ENCODE assay signal across 9 cellular contexts in genomic region chr15:77631790-77632551, GRCh38. TPM values are rescaled to one million over a fixed set of nuclear protein-coding genes. Genes with fewer than 3 reads are reported as not detected.
DNase-seq lines count a peak whose midpoint lies in the region; ATAC-seq and TF ChIP-seq lines count a peak whose summit lies in the region.
"Had no signal": no experiment of that assay in that cellular context is flagged by ENCODE, and none has a peak within 500 bp of the region (broad histone marks: within the 10 kb centered on the region; RNA-seq: fewer than 3 reads in every experiment).

No MANE protein-coding gene starts in this region.

- no peak for TF ChIP-seq POLR2A in suprapubic skin (IDR thresholded peaks at IDR 0.05)

- TF ChIP-seq CTCF in suprapubic skin (IDR thresholded peaks at IDR 0.05): no peak

- H3K4me3 Mint-ChIP-seq in IgD-negative memory B cell (peak overlapping the region in 3 of 4 donors; percentile 34 to 76 (median 45)), memory B cell (peak overlapping the region; percentile 44)
- H3K4me3 Mint-ChIP-seq: activated CD8-positive, alpha-beta T cell treated with anti-CD3 and anti-CD28 coated beads for 36 hours had no signal

- no peaks in the 10 kb centered on the region for H3K9me3 ChIP-seq in suprapubic skin
- H3K9me3 ChIP-seq: left lung had no signal

- DNase-seq in caudate nucleus (lab: John Stamatoyannopoulos, UW): peak in 4 of 61 donors; percentile 5 to 22 (median 17)
- DNase-seq in memory B cell (ENCODE audit: low spot score in 2 of 2): no peak
- DNase-seq in suprapubic skin (ENCODE audit: low spot score in 2 of 2): no peak
- no peak for DNase-seq in ACHN
- DNase-seq in amniotic stem cell (lab: John Stamatoyannopoulos, UW): no peak
- no peak for DNase-seq in NCI-H2196 treated with DMSO at 0.1 percent for 48 hours (lab: John Stamatoyannopoulos, UW; ENCODE audit: unreplicated experiment)
- DNase-seq: activated CD8-positive, alpha-beta T cell treated with anti-CD3 and anti-CD28 coated beads for 36 hours; left lung had no signal

- peak overlapping the region; percentile 40 for H3K27ac ChIP-seq in caudate nucleus (ENCODE audit: low read depth, low read length)
- H3K27ac ChIP-seq in suprapubic skin: no peak overlapping the region
- H3K27ac ChIP-seq: left lung had no signal

- H3K4me1 ChIP-seq in suprapubic skin: peaks cover 24% of the 10 kb centered on the region

- H3K36me3 Mint-ChIP-seq in IgD-negative memory B cell (peaks cover 2% of the 10 kb centered on the region), memory B cell (no peaks in the 10 kb centered on the region)

- peak overlapping the region; percentile 65 for H3K4me3 ChIP-seq in suprapubic skin

- 5% methylated on average over 4 of the region's 50 CpGs for WGBS in suprapubic skin

- H3K9me3 Mint-ChIP-seq in IgD-negative memory B cell (peaks cover 0 to 2% (median 0%) of the 10 kb centered on the region in 3 donors), memory B cell (no peaks in the 10 kb centered on the region)
- H3K9me3 Mint-ChIP-seq: activated CD8-positive, alpha-beta T cell treated with anti-CD3 and anti-CD28 coated beads for 36 hours had no signal

- peaks cover 61% of the 10 kb centered on the region for H3K27me3 ChIP-seq in suprapubic skin

- no peak for ATAC-seq in memory B cell (ENCODE audit: low read depth)
- ATAC-seq: activated CD8-positive, alpha-beta T cell treated with anti-CD3 and anti-CD28 coated beads for 36 hours had no signal

- in situ Hi-C loops in ACHN (cut with HindIII; ENCODE audit: low pct_ligation_motif_present, low pct_unique_long_range_greater_than_20kb, low sequenced_read_pairs): no loop called here

- H3K4me1 Mint-ChIP-seq in IgD-negative memory B cell (peaks cover 6 to 10% (median 9%) of the 10 kb centered on the region in 3 donors), memory B cell (peaks cover 8% of the 10 kb centered on the region)

- no peak for TF ChIP-seq EP300 in suprapubic skin (IDR thresholded peaks at IDR 0.05)

- no peaks in the 10 kb centered on the region for H3K36me3 ChIP-seq in suprapubic skin
- H3K36me3 ChIP-seq: left lung had no signal

- H3K27me3 Mint-ChIP-seq in IgD-negative memory B cell (peaks cover 32% of the 10 kb centered on the region), memory B cell (peaks cover 18% of the 10 kb centered on the region)

- H3K27ac Mint-ChIP-seq in IgD-negative memory B cell: no peak overlapping the region
- H3K27ac Mint-ChIP-seq in memory B cell: no peak overlapping the region
- H3K27ac Mint-ChIP-seq: activated CD8-positive, alpha-beta T cell treated with anti-CD3 and anti-CD28 coated beads for 36 hours had no signal

RNA-seq across cellular contexts. Expression of gene LINGO1, which starts 0.7 kb away (rescaled TPM):
- polyA plus RNA-seq in IgD-negative memory B cell: not detected
- total RNA-seq in suprapubic skin: 10 to 100 TPM in 1 of 4 donors, 1 to 10 TPM in 3; 2.7 to 12.5 (median 4.9) TPM
- total RNA-seq: activated CD8-positive, alpha-beta T cell treated with anti-CD3 and anti-CD28 coated beads for 36 hours had no signal
